ENCODE assay signal across 13 cellular contexts in the genomic region with DNA sequence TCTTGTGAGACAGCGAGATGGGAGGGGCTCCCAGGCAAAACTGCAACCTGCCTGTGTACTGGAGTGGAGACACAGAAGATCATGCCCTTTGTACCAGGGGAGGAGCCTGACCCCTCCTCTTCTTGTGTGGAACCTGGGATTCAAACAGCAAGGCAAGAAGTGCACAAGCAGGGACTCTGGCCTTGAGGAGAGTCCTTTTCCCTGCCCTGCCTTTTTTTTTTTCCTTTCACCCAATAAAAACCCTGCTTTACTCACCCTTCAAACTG.
A peak's percentile ranks its signal among the peaks of the same experiment; 100 is the strongest.
DNase-seq lines count a peak whose midpoint lies in the region; ATAC-seq, FAIRE-seq and TF ChIP-seq lines count a peak whose summit lies in the region.
"Had no signal": no experiment of that assay in that cellular context is flagged by ENCODE, and none has a peak within 500 bp of the region (broad histone marks: within the 10 kb centered on the region; RNA-seq: fewer than 3 reads in every experiment).

No MANE protein-coding gene starts in this region.

- CTCF ChIA-PET in H1 (lab: Charles Lee; ENCODE audit: partially characterized antibody): no interaction called here

- no peak overlapping the region for H2AK5ac ChIP-seq in H1 (ENCODE audit: low read depth, low read length)

- H3K79me1 ChIP-seq in H1 (ENCODE audit: low read depth, low read length): no peaks in the 10 kb centered on the region

- TF ChIP-seq RAD21 in H1 (IDR thresholded peaks at IDR 0.05 in 1 of 2, conservative IDR thresholded peaks at IDR 0.05 in 1 of 2; ENCODE audit: low read depth in 2 of 2, low read length in 2 of 2): no peak

- H3K4me3 ChIP-seq in H1 (ENCODE audit: extremely low read depth in 1 of 4, insufficient read depth in 2 of 4, low read depth in 3 of 4, low read length in 4 of 4): no peak overlapping the region
- H3K4me3 ChIP-seq in effector memory CD4-positive, alpha-beta T cell (ENCODE audit: insufficient read depth, low read depth, low read length, poor library complexity, severe bottlenecking): no peak overlapping the region

- TF ChIP-seq EP300 in H1 (IDR thresholded peaks at IDR 0.05; ENCODE audit: borderline replicate concordance in 1 of 2, low read depth in 2 of 2, low read length in 2 of 2): no peak

- no peak overlapping the region for H2BK120ac ChIP-seq in H1 (replicated peaks; ENCODE audit: low read depth, low read length)

- no peaks in the 10 kb centered on the region for H4K20me1 ChIP-seq in H1 (replicated peaks in 1 of 2; ENCODE audit: control insufficient read depth in 1 of 2, insufficient read depth in 2 of 2, low read length in 2 of 2)

- no peak overlapping the region for H3K27ac ChIP-seq in H1 (ENCODE audit: low read depth, low read length)
- no peak overlapping the region for H3K27ac ChIP-seq in effector memory CD4-positive, alpha-beta T cell (ENCODE audit: insufficient read depth, low read length, poor library complexity, severe bottlenecking)
- H3K27ac ChIP-seq: RWPE1 had no signal

- no peak overlapping the region for H2BK20ac ChIP-seq in H1 (ENCODE audit: low read length)

- no peaks in the 10 kb centered on the region for H3K27me3 ChIP-seq in H1 (replicated peaks in 1 of 4; ENCODE audit: control insufficient read depth in 3 of 4, extremely low read depth in 1 of 4, insufficient read depth in 3 of 4, low read length in 3 of 4)
- no peaks in the 10 kb centered on the region for H3K27me3 ChIP-seq in effector memory CD4-positive, alpha-beta T cell (replicated peaks; ENCODE audit: control insufficient read depth, insufficient read depth, low read length, poor library complexity, severe bottlenecking)

- no peak overlapping the region for H3K4ac ChIP-seq in H1 (replicated peaks; ENCODE audit: insufficient read length, low read depth, low read length)

- no peak overlapping the region for H3K23ac ChIP-seq in H1 (ENCODE audit: insufficient read length)

- no peak for TF ChIP-seq CTCF in H1 (IDR thresholded peaks at IDR 0.05; ENCODE audit: control extremely low read depth in 1 of 3, insufficient read depth in 1 of 3, low read depth in 1 of 3, low read length in 3 of 3)

- H2BK5ac ChIP-seq in H1 (ENCODE audit: low read depth, low read length): no peak overlapping the region

- H3K9me3 ChIP-seq in H1 (ENCODE audit: insufficient read depth in 2 of 2, low read depth in 1 of 2, low read length in 1 of 2): no peaks in the 10 kb centered on the region
- H3K9me3 ChIP-seq in effector memory CD4-positive, alpha-beta T cell (ENCODE audit: control insufficient read depth, low read length): no peaks in the 10 kb centered on the region

- no peak overlapping the region for H3K56ac ChIP-seq in H1 (replicated peaks; ENCODE audit: insufficient read length, low read depth, low read length)

- no peak for ATAC-seq in HG02885 (IDR thresholded peaks at IDR 0.05; ENCODE audit: poor library complexity, unreplicated experiment)

- in situ Hi-C loops in Caki2 (cut with HindIII; ENCODE audit: low pct_unique_long_range_greater_than_20kb, low sequenced_read_pairs): no loop called here

- no peak overlapping the region for H3K4me2 ChIP-seq in H1 (ENCODE audit: insufficient read depth in 1 of 2, low read depth in 2 of 2, low read length in 2 of 2)

- H3K18ac ChIP-seq in H1 (ENCODE audit: extremely low read depth, low read length): no peak overlapping the region

- H3K4me1 ChIP-seq in H1 (replicated peaks in 1 of 4; ENCODE audit: control insufficient read depth in 3 of 4, insufficient read depth in 4 of 4, low read length in 3 of 4): no peaks in the 10 kb centered on the region
- no peaks in the 10 kb centered on the region for H3K4me1 ChIP-seq in effector memory CD4-positive, alpha-beta T cell (ENCODE audit: control insufficient read depth, insufficient read depth, low read length, poor library complexity, severe bottlenecking)

- H2BK15ac ChIP-seq in H1 (ENCODE audit: low read length): no peak overlapping the region

- H3K9ac ChIP-seq in H1 (replicated peaks in 1 of 4; ENCODE audit: extremely low read depth in 1 of 4, low read depth in 3 of 4, low read length in 3 of 4): no peak overlapping the region

- TF ChIP-seq POLR2A in H1 (IDR thresholded peaks at IDR 0.05; ENCODE audit: control extremely low read depth in 1 of 2, low read depth in 2 of 2, low read length in 2 of 2): no peak

- peak overlapping the region; percentile 13; the same call in 1 of the 2 replicates for H2AFZ ChIP-seq in H1 (ENCODE audit: low read length)

- POLR2A ChIA-PET in H1 (lab: Charles Lee; ENCODE audit: partially characterized antibody): no interaction called here

- no peak overlapping the region for H3K14ac ChIP-seq in H1 (ENCODE audit: insufficient read length)

- H4K8ac ChIP-seq in H1 (ENCODE audit: extremely low read depth, insufficient read depth, low read length): no peak overlapping the region

- H4K91ac ChIP-seq in H1 (replicated peaks; ENCODE audit: insufficient read length, low read length): no peak overlapping the region

- DNase-seq in Caki2 (ENCODE audit: low read depth) (peak; percentile 63), HuH-7 (ENCODE audit: low spot score) (peak; percentile 75), H1 (ENCODE audit: low read depth in 1 of 2, low spot score in 2 of 2) (no peak), mucosa of gallbladder (ENCODE audit: low spot score) (peak; percentile 18), NCI-H524 (lab: John Stamatoyannopoulos, UW) (no peak)
- no peak for DNase-seq in effector memory CD4-positive, alpha-beta T cell
- DNase-seq: C1 segment of cervical spinal cord; DMS 273 treated with DMSO at 0.1 percent for 48 hours; NCI-H187 treated with DMSO at 0.1 percent for 48 hours; NCI-H69; NK-92 treated with Interleukin-12 subunit alpha and Interleukin-12 subunit beta, amount 100 ng/mL, for 24 hours had no signal

- H3K36me3 ChIP-seq in H1 (ENCODE audit: control insufficient read depth in 2 of 4, insufficient read depth in 4 of 4, low read length in 3 of 4): no peaks in the 10 kb centered on the region
- H3K36me3 ChIP-seq in effector memory CD4-positive, alpha-beta T cell (ENCODE audit: control insufficient read depth, insufficient read depth, low read length): no peaks in the 10 kb centered on the region

- no peak for FAIRE-seq in H1 (lab: Jason Lieb, UNC)

- no peaks in the 10 kb centered on the region for H3K23me2 ChIP-seq in H1 (ENCODE audit: low read depth, low read length)

- WGBS in H1 (ENCODE audit: extremely low coverage in 1 of 2, insufficient coverage in 1 of 2, insufficient read length in 1 of 2, insufficient replicate concordance in 2 of 2, low coverage in 1 of 2, low lambda C conversion rate in 2 of 2, missing lambda C conversion rate in 1 of 2), 2 experiments: 100% methylated on average over 1 of the region's 1 CpG; no CpG with 5 or more reads in 1 of the 2 experiments

- H2BK12ac ChIP-seq in H1 (ENCODE audit: low read depth, low read length): no peak overlapping the region

- no peak overlapping the region for H4K5ac ChIP-seq in H1 (ENCODE audit: insufficient read length, low read depth, low read length)

- no peaks in the 10 kb centered on the region for H3K79me2 ChIP-seq in H1 (ENCODE audit: control insufficient read depth in 1 of 2, insufficient read depth in 2 of 2, low read length in 2 of 2)

TF ChIP-seq in H1, 55 proteins besides CTCF, POLR2A, EP300 and RAD21 (continues in another document):
- TF ChIP-seq BACH1 (IDR thresholded peaks at IDR 0.05; ENCODE audit: low read length) (no peak), BRCA1 (IDR thresholded peaks at IDR 0.05; ENCODE audit: low read depth, low read length) (no peak), SIX5 (IDR thresholded peaks at IDR 0.05; ENCODE audit: low read depth, low read length) (no peak), JUND (IDR thresholded peaks at IDR 0.05; ENCODE audit: low read length) (no peak), RFX5 (IDR thresholded peaks at IDR 0.05; ENCODE audit: borderline replicate concordance, low read depth, low read length) (no peak), MAFK (IDR thresholded peaks at IDR 0.05; ENCODE audit: low read depth, low read length) (no peak), SUZ12 (IDR thresholded peaks at IDR 0.05; ENCODE audit: low read length) (no peak)

Comparison
In these comparisons a context has a peak if more than half of its experiments do, and no peak if none do; other contexts are left out.
1. DNase-seq: peak in Caki2 (single experiment), HuH-7 (single experiment) and mucosa of gallbladder (single experiment); none in H1 (0 of 2), NCI-H524 (0 of 2) and effector memory CD4-positive, alpha-beta T cell (0 of 3).